In the genomic region with DNA sequence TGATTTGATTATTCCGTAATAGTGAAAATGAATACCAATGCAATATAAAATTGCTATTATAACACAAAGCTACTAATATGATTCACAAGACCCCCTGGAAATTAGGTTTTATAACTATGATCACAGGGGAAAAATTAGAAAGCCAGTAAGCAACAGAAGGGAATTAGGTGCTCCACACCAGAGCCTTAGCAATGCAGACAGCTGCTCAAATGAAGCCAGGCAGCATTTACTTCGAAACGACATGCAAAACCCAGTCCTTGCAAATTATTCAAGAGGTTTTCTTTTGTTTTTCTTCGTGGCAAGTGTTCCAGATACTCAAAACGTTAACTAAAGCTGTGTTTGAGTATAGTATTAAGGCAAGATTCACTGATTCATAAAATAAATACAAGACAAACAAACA, we compare ENCODE assay signal across 23 cellular contexts. TPM values are rescaled to one million over a fixed set of nuclear protein-coding genes. Genes with fewer than 3 reads are reported as not detected.
DNase-seq lines count a peak whose midpoint lies in the region; ATAC-seq, FAIRE-seq and TF ChIP-seq lines count a peak whose summit lies in the region.
"Had no signal": no experiment of that assay in that cellular context is flagged by ENCODE, and none has a peak within 500 bp of the region (broad histone marks: within the 10 kb centered on the region; RNA-seq: fewer than 3 reads in every experiment).

No MANE protein-coding gene starts in this region.

- H3K9me3 ChIP-seq in HepG2 (ENCODE audit: low read length) = no peaks in the 10 kb centered on the region
- no peaks in the 10 kb centered on the region for H3K9me3 ChIP-seq in right lobe of liver
- no peaks in the 10 kb centered on the region for H3K9me3 ChIP-seq in iPS-20b (ENCODE audit: insufficient read depth, low read depth, low read length)
- no peaks in the 10 kb centered on the region for H3K9me3 ChIP-seq in tibial artery
- H3K9me3 ChIP-seq: esophagus squamous epithelium, right atrium auricular region, vagina had no signal

- TF ChIP-seq POLR2A in HepG2 (IDR thresholded peaks at IDR 0.05; ENCODE audit: insufficient read depth in 1 of 2, low read depth in 2 of 2, low read length in 2 of 2) (no peak), right lobe of liver (IDR thresholded peaks at IDR 0.05) (no peak)

- intact Hi-C loops in HepG2 (cut with micrococcal nuclease; ENCODE audit: unreplicated experiment) = no loop called here
- intact Hi-C loops in right lobe of liver (cut with DNase I) = no loop called here
- intact Hi-C loops in tibial artery (cut with DNase I; ENCODE audit: low total_unique reads) = no loop called here

- FAIRE-seq in HepG2 (lab: Jason Lieb, UNC) = no peak
- FAIRE-seq: G401.6 had no signal

- no peak overlapping the region for H2AFZ ChIP-seq in HepG2 (ENCODE audit: low read length)

- TF ChIP-seq EP300 in HepG2 (IDR thresholded peaks at IDR 0.05; ENCODE audit: low read depth in 2 of 2, low read length in 2 of 2) (no peak), HepG2 (CRISPR knock-in tag; IDR thresholded peaks at IDR 0.05; ENCODE audit: borderline replicate concordance) (no peak)

- peak overlapping the region; percentile 41 for H3K27ac ChIP-seq in HepG2 (ENCODE audit: extremely low read length, insufficient read depth, low read length)
- H3K27ac ChIP-seq in right lobe of liver = no peak overlapping the region
- peak overlapping the region; percentile 47 for H3K27ac ChIP-seq in angular gyrus (ENCODE audit: low read depth, low read length)
- H3K27ac ChIP-seq in iPS-20b (ENCODE audit: low read length) = no peak overlapping the region
- H3K27ac ChIP-seq in tibial artery = no peak overlapping the region
- H3K27ac ChIP-seq: esophagus squamous epithelium, right atrium auricular region, SK-N-MC, vagina, WERI-Rb-1 had no signal

- H3K4me3 ChIP-seq in HepG2 (replicated peaks in 1 of 3; ENCODE audit: insufficient read depth in 1 of 3, low read depth in 2 of 3, low read length in 3 of 3) (no peak overlapping the region), right lobe of liver (no peak overlapping the region), iPS-20b (ENCODE audit: low read length) (peak overlapping the region; percentile 7; the same call in 1 of the 2 replicates), tibial artery (no peak overlapping the region)
- H3K4me3 ChIP-seq: esophagus squamous epithelium, right atrium auricular region, SK-N-MC, vagina had no signal

- H3K4me1 ChIP-seq in HepG2 (ENCODE audit: insufficient read depth, low read length) (peaks cover 93% of the 10 kb centered on the region), right lobe of liver (peaks cover 0 to 38% (median 13%) of the 10 kb centered on the region in 4 donors), iPS-20b (ENCODE audit: insufficient read depth, low read length) (peaks cover 43% of the 10 kb centered on the region; the same call in 1 of the 2 replicates), tibial artery (no peaks in the 10 kb centered on the region)
- H3K4me1 ChIP-seq: right atrium auricular region had no signal

- 89% methylated on average over 5 of the region's 5 CpGs for WGBS in HepG2 (ENCODE audit: low lambda C conversion rate)
- 53% methylated on average over 5 of the region's 5 CpGs for WGBS in right lobe of liver (ENCODE audit: insufficient coverage, low coverage, low lambda C conversion rate, missing lambda C conversion rate)

- H3K9ac ChIP-seq in HepG2 (ENCODE audit: insufficient read depth, low read depth, low read length) (no peak overlapping the region), iPS-20b (ENCODE audit: low read depth, low read length) (peak overlapping the region; percentile 39; the same call in 1 of the 2 replicates)

- POLR2A ChIA-PET in HepG2 (lab: Yijun Ruan, JAX) = interaction anchor here (1.0 to 3.1 kb wide), 3 partner anchors 13 to 78 kb away, joined by 4 to 10 read pairs (median 6); no protein-coding TSS in a partner anchor

- peaks cover 0 to 6% of the 10 kb centered on the region in 2 experiments; a peak in 2 of 5 replicates for H3K36me3 ChIP-seq in HepG2 (replicated peaks in 1 of 2; ENCODE audit: control insufficient read depth in 1 of 2, insufficient read depth in 2 of 2, low read length in 2 of 2)
- no peaks in the 10 kb centered on the region for H3K36me3 ChIP-seq in right lobe of liver
- H3K36me3 ChIP-seq in iPS-20b (ENCODE audit: insufficient read depth, low read depth, low read length) = no peaks in the 10 kb centered on the region
- no peaks in the 10 kb centered on the region for H3K36me3 ChIP-seq in tibial artery
- H3K36me3 ChIP-seq: esophagus squamous epithelium, right atrium auricular region, vagina, WERI-Rb-1 had no signal

- CTCF ChIA-PET in HepG2 (lab: Yijun Ruan, JAX; ENCODE audit: low intra/inter-chr PET ratio, low total read pairs) = no interaction called here

- no peak overlapping the region for H3K4me2 ChIP-seq in HepG2 (ENCODE audit: low read depth, low read length)

- in situ Hi-C loops in HepG2 (cut with HindIII; ENCODE audit: extremely low pct_ligation_motif_present, low pct_unique_long_range_greater_than_20kb) = no loop called here

- H3K27me3 ChIP-seq in HepG2 (ENCODE audit: control insufficient read depth in 1 of 2, insufficient read depth in 2 of 2, low read length in 2 of 2) = no peaks in the 10 kb centered on the region
- H3K27me3 ChIP-seq in right lobe of liver = no peaks in the 10 kb centered on the region
- no peaks in the 10 kb centered on the region for H3K27me3 ChIP-seq in iPS-20b (ENCODE audit: insufficient read depth, low read length)
- H3K27me3 ChIP-seq in tibial artery = no peaks in the 10 kb centered on the region
- H3K27me3 ChIP-seq: right atrium auricular region, vagina had no signal

- no peak for DNase-seq in HepG2 (ENCODE audit: low spot score)
- DNase-seq in right lobe of liver = no peak
- no peak for DNase-seq in activated CD4-positive, alpha-beta T cell treated with anti-CD3 and anti-CD28 coated beads for 1 hour
- no peak for DNase-seq in tibial artery
- no peak for DNase-seq in T-helper 9 cell
- DNase-seq: esophagus squamous epithelium; KBM-7; MM.1S; NCI-H446 treated with DMSO at 0.1 percent for 48 hours; RPMI8226; stimulated activated CD4-positive, alpha-beta T cell treated with anti-CD3 and anti-CD28 coated beads, Interleukin-12 subunit alpha, Interleukin-12 subunit beta, amount 100 ng/mL, for 4 hours; WERI-Rb-1 had no signal

- no TSS peak for BruUV-seq in HepG2 (replicated peaks; lab: Mats Ljungman, UMichigan)

- H3K79me2 ChIP-seq in HepG2 (ENCODE audit: insufficient read depth, low read length) = peaks cover 96% of the 10 kb centered on the region

- no peak for TF ChIP-seq RAD21 in HepG2 (CRISPR knock-in tag; IDR thresholded peaks at IDR 0.05)

- TF ChIP-seq CTCF in HepG2 (CRISPR knock-in tag; IDR thresholded peaks at IDR 0.05) (no peak), right lobe of liver (IDR thresholded peaks at IDR 0.05) (no peak), tibial artery (IDR thresholded peaks at IDR 0.05) (no peak)

- H4K20me1 ChIP-seq in HepG2 (ENCODE audit: insufficient read depth, low read length) = no peaks in the 10 kb centered on the region; the same call in 1 of the 2 replicates

- ATAC-seq in HepG2 (no peak), right lobe of liver (no peak), HG02798 (IDR thresholded peaks at IDR 0.05; ENCODE audit: poor library complexity, unreplicated experiment) (no peak)
- ATAC-seq: activated T-helper 17 cell treated with anti-CD3 and anti-CD28 coated beads, Interleukin-2, amount 50 U/mL, for 72 hours had no signal

TF ChIP-seq in HepG2, 621 proteins besides CTCF, POLR2A, EP300 and RAD21 (continues in another document):
- TF ChIP-seq SMAD3 (CRISPR knock-in tag; IDR thresholded peaks at IDR 0.05) (no peak), MTF1 (CRISPR knock-in tag; IDR thresholded peaks at IDR 0.05) (no peak), RCOR2 (CRISPR knock-in tag; IDR thresholded peaks at IDR 0.05) (no peak), ZNF17 (CRISPR knock-in tag; IDR thresholded peaks at IDR 0.05) (no peak)

RNA-seq across cellular contexts. Expression of a gene that starts 47.9 kb away (rescaled TPM):
- total RNA-seq in HepG2 (2016; rRNA removed; fragmentation: Illumina TruSeq; extraction: Trizol) (12.1 and 14.5 TPM in 2 replicates), right lobe of liver (1 to 10 TPM in 5 of 6 experiments, under 1 TPM in 1; 0.92 to 5.8 (median 3.6) TPM)
- 19.7 and 21.7 TPM in 2 replicates for total RNA-seq in HepG2 (2016; cell fraction: cytosol; rRNA removed; fragmentation: Illumina TruSeq; extraction: Trizol; ENCODE audit: low read depth)
- 11.6 and 15.0 TPM in 2 replicates for total RNA-seq in HepG2 (2016; cell fraction: insoluble cytoplasmic fraction; rRNA removed; fragmentation: Illumina TruSeq; extraction: Trizol)
- total RNA-seq in HepG2 (2016; cell fraction: membrane; rRNA removed; fragmentation: Illumina TruSeq; extraction: Trizol) = 14.2 and 14.5 TPM in 2 replicates
- 17.7 and 24.3 TPM in 2 replicates for total RNA-seq in HepG2 (2016; cell fraction: nucleus; rRNA removed; fragmentation: Illumina TruSeq; extraction: Trizol)
- 95.6 and 98.6 TPM in 2 replicates for polyA plus RNA-seq in HepG2 (2011; rRNA removed)
- 53.0 and 61.5 TPM in 2 replicates for polyA plus RNA-seq in HepG2 (2011; cell fraction: cytosol; rRNA removed)
- 59.3 and 60.8 TPM in 2 replicates for polyA plus RNA-seq in HepG2 (2011; cell fraction: nucleus; rRNA removed)
- 60.3 and 93.0 TPM in 2 replicates for polyA plus RNA-seq in HepG2 (2012)
- 4.5 and 4.7 TPM in 2 replicates for polyA plus RNA-seq in HepG2 (2016; cell fraction: cytosol; fragmentation: Illumina TruSeq; extraction: Trizol; ENCODE audit: low read depth)
- polyA plus RNA-seq in HepG2 (2016; cell fraction: insoluble cytoplasmic fraction; fragmentation: Illumina TruSeq; extraction: Trizol; ENCODE audit: low read depth) = 36.1 and 46.4 TPM in 2 replicates
- 16.2 and 16.6 TPM in 2 replicates for polyA plus RNA-seq in HepG2 (2016; cell fraction: membrane; fragmentation: Illumina TruSeq; extraction: Trizol; ENCODE audit: low read depth)
- polyA plus RNA-seq in HepG2 (2016; cell fraction: nucleus; fragmentation: Illumina TruSeq; extraction: Trizol; ENCODE audit: insufficient read depth, low read depth) = 26.4 and 30.3 TPM in 2 replicates
- 0.42 and 283 TPM in 2 replicates for polyA minus RNA-seq in HepG2 (2011; rRNA and poly(A)+ RNA removed; ENCODE audit: low replicate concordance)
- polyA minus RNA-seq in HepG2 (2011; cell fraction: cytosol; rRNA and poly(A)+ RNA removed) = 65.9 and 72.3 TPM in 2 replicates
- 122 and 148 TPM in 2 replicates for polyA minus RNA-seq in HepG2 (2011; cell fraction: nucleus; rRNA and poly(A)+ RNA removed)
- total RNA-seq: activated T-helper 17 cell treated with anti-CD3 and anti-CD28 coated beads, Interleukin-2, amount 50 U/mL, for 72 hours; glomerular endothelial cell; osteoblast; right atrium auricular region; T-helper 2 cell treated with Interferon-gamma antibody and Interleukin-4, amounts not matched to agents 100 ng/mL and 5 ng/mL, for 36 hours had no signal

Comparison
In these comparisons a context has a peak if more than half of its experiments do, and no peak if none do; other contexts are left out.
1. H3K27ac ChIP-seq: peak in HepG2 (single experiment) and angular gyrus (single experiment); none in right lobe of liver (0 of 3), iPS-20b (single experiment) and tibial artery (0 of 2).